8 cellular contexts compared by ENCODE assay signal in genomic region chr11:62508336-62509058, GRCh38. TPM values are rescaled to one million over a fixed set of nuclear protein-coding genes. Genes with fewer than 3 reads are reported as not detected.
A peak's percentile ranks its signal among the peaks of the same experiment; 100 is the strongest.
DNase-seq lines count a peak whose midpoint lies in the region; ATAC-seq and TF ChIP-seq lines count a peak whose summit lies in the region.

No MANE protein-coding gene starts in this region.

- H3K36me3 ChIP-seq in endodermal cell (ENCODE audit: control insufficient read depth, insufficient read depth, low read length) (no peaks in the 10 kb centered on the region), thyroid gland (no peaks in the 10 kb centered on the region), WERI-Rb-1 (no peaks in the 10 kb centered on the region)

- H3K36me3 Mint-ChIP-seq in endodermal cell (ENCODE audit: low read depth), result no peaks in the 10 kb centered on the region

- intact Hi-C loops in thyroid gland (cut with DNase I), result loop anchor here (5.0 kb wide), 1 partner anchor 34 kb away; no protein-coding TSS in a partner anchor

- H3K4me3 ChIP-seq in endodermal cell (ENCODE audit: low read length) (peak overlapping the region; percentile 13), thyroid gland (replicated peaks in 1 of 3) (no peak overlapping the region), WERI-Rb-1 (ENCODE audit: low read depth, low read length) (no peak overlapping the region)

- peak overlapping the region; percentile 19 for H3K4me3 Mint-ChIP-seq in endodermal cell

- H3K27me3 ChIP-seq in endodermal cell (ENCODE audit: control insufficient read depth, insufficient read depth, low read length, poor library complexity, severe bottlenecking), result no peaks in the 10 kb centered on the region
- H3K27me3 ChIP-seq in thyroid gland, result no peaks in the 10 kb centered on the region
- H3K27me3 ChIP-seq in WERI-Rb-1 (ENCODE audit: insufficient read depth, low read depth, severe bottlenecking), result no peaks in the 10 kb centered on the region

- H3K9ac ChIP-seq in endodermal cell (ENCODE audit: extremely low read depth, low read length, poor library complexity, severe bottlenecking), result peak overlapping the region; percentile 28

- peak in 1 of 2 donors; percentile 52 for TF ChIP-seq POLR2A in thyroid gland (IDR thresholded peaks at IDR 0.05)

- no peaks in the 10 kb centered on the region for H3K9me3 ChIP-seq in endodermal cell (ENCODE audit: control insufficient read depth, low read length)
- no peaks in the 10 kb centered on the region for H3K9me3 ChIP-seq in thyroid gland
- H3K9me3 ChIP-seq in WERI-Rb-1 (ENCODE audit: severe bottlenecking), result no peaks in the 10 kb centered on the region

- H3K4me1 Mint-ChIP-seq in endodermal cell, result peaks cover 30% of the 10 kb centered on the region

- peak overlapping the region; percentile 80 for H3K27ac Mint-ChIP-seq in endodermal cell

- peak; percentile 51 for TF ChIP-seq CTCF in AG09319 (IDR thresholded peaks at IDR 0.05; ENCODE audit: low read depth, low read length)
- peak; percentile 78 for TF ChIP-seq CTCF in endodermal cell (conservative IDR thresholded peaks at IDR 0.05)
- TF ChIP-seq CTCF in thyroid gland (IDR thresholded peaks at IDR 0.05), result peak in 4 of 6 experiments; percentile 52 to 68 (median 60)
- no peak for TF ChIP-seq CTCF in WERI-Rb-1 (IDR thresholded peaks at IDR 0.05; ENCODE audit: low read depth, low read length)

- H3K27ac ChIP-seq in endodermal cell (ENCODE audit: low read depth, low read length) (peak overlapping the region; percentile 80), thyroid gland (peak overlapping the region; percentile 82 to 86 (median 85)), WERI-Rb-1 (no peak overlapping the region)

- H3K27me3 Mint-ChIP-seq in endodermal cell (ENCODE audit: insufficient read depth), result peaks cover 6% of the 10 kb centered on the region

- 17 to 18% methylated on average over 18 to 19 of the region's 19 CpGs for WGBS in endodermal cell (ENCODE audit: insufficient coverage in 1 of 2, insufficient read length in 1 of 2), 2 experiments
- 6 to 12% methylated on average over 17 to 19 of the region's 19 CpGs for WGBS in thyroid gland, 2 donors

- DNase-seq in AG09319 (ENCODE audit: extremely low read depth, low read depth) (no peak), HCEC 1CT (peak; percentile 47), RPMI7951 (ENCODE audit: low read depth) (peak; percentile 86), endodermal cell (peak; percentile 92), lung microvascular endothelial cell (ENCODE audit: low read depth in 2 of 2) (peak; percentile 74 to 90), thyroid gland (peak; percentile 94 to 96), WERI-Rb-1 (no peak)

- no peak for ATAC-seq in HG03342 (IDR thresholded peaks at IDR 0.05; ENCODE audit: unreplicated experiment)

- no peaks in the 10 kb centered on the region for H3K9me3 Mint-ChIP-seq in endodermal cell

- H3K4me1 ChIP-seq in endodermal cell (ENCODE audit: control insufficient read depth, insufficient read depth, low read length), result peaks cover 14% of the 10 kb centered on the region
- peaks cover 31 to 52% of the 10 kb centered on the region in 2 donors for H3K4me1 ChIP-seq in thyroid gland

RNA-seq across cellular contexts. Expression of gene AHNAK, which starts 38.1 kb away (rescaled TPM):
- total RNA-seq in RPMI7951 (2014; rRNA removed; shearing (Covaris generic)), result 184 and 206 TPM in 2 replicates
- 100 to 1,000 TPM; 109 to 165 TPM for total RNA-seq in endodermal cell
- polyA plus RNA-seq in endodermal cell (2013, experiment 1 of 2), result 18.4 TPM
- 24.8 TPM for polyA plus RNA-seq in endodermal cell (2013, experiment 2 of 2)
- 214 and 215 TPM in 2 replicates for total RNA-seq in lung microvascular endothelial cell
- total RNA-seq in thyroid gland, result 100 to 1,000 TPM; 227 to 400 (median 288) TPM

Comparison
In these comparisons a context has a peak if more than half of its experiments do, and no peak if none do; other contexts are left out.
1. DNase-seq: peak in HCEC 1CT (single experiment), RPMI7951 (single experiment), endodermal cell (single experiment), lung microvascular endothelial cell (2 of 2) and thyroid gland (2 of 2); none in AG09319 (single experiment) and WERI-Rb-1 (single experiment).